In the genomic region with DNA sequence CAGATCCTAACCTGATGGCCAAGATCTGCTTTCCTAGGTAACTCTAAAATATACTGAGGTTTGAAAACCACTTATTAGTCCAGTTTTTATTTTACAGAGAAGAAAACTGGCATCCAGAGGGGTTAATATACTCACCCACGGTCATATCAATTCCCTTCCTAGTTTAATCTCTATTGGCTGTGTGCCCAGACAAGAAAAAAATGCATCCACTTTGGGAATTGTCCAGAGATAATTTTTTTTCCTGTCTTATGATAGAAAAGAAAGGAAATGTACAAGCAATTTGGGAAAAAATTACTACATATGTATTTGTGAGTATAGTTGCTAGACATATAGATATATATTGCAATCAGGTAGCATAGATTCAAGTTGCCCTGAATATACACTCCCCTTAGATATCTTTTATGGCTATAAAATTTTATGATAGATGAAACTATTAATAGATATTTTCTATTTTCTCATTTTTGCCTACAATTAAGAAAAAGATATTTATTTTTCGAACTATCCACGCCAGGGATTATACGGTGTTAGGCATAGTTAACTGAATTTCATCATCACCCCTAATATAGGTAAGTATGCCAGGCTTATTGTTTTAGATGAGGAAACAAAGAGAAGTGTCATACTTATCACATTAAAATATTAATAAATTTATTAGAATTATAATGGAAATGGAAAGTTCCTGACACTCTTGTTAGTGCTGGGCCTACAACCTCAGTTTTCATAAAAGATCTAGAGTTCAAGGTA, we compare ENCODE assay signal across 8 cellular contexts.
A peak's percentile ranks its signal among the peaks of the same experiment; 100 is the strongest.
DNase-seq lines count a peak whose midpoint lies in the region; ATAC-seq and TF ChIP-seq lines count a peak whose summit lies in the region.

No MANE protein-coding gene starts in this region.

- BruUV-seq in A673 (replicated peaks; lab: Mats Ljungman, UMichigan) = TSS peak; percentile 73

- no peak for TF ChIP-seq CTCF in A673 (conservative IDR thresholded peaks at IDR 0.05; ENCODE audit: low read depth, low read length)

- H3K4me1 Mint-ChIP-seq in activated CD8-positive, alpha-beta T cell treated with anti-CD3 and anti-CD28 coated beads, Interleukin-2, amount 10 ng/mL, durations not matched to agents 7 days and 5 days (ENCODE audit: low read depth) = peaks cover 31% of the 10 kb centered on the region

- POLR2A ChIA-PET in A673 (lab: Charles Lee; ENCODE audit: low non-redundant PET) = no interaction called here
- POLR2A ChIA-PET in activated CD8-positive, alpha-beta T cell treated with anti-CD3 and anti-CD28 coated beads, Interleukin-2, amount 10 ng/mL, durations not matched to agents 7 days and 5 days (lab: Charles Lee) = interaction anchor here (0.6 to 0.7 kb wide), 2 partner anchors 96 to 105 kb away, joined by 3 read pairs; no protein-coding TSS in a partner anchor

- H3K36me3 ChIP-seq in A673 (ENCODE audit: insufficient read depth, low read length, poor library complexity, severe bottlenecking) = no peaks in the 10 kb centered on the region

- peak overlapping the region; percentile 70 for H3K27ac Mint-ChIP-seq in activated CD8-positive, alpha-beta T cell treated with anti-CD3 and anti-CD28 coated beads, Interleukin-2, amount 10 ng/mL, durations not matched to agents 7 days and 5 days

- H3K4me3 Mint-ChIP-seq in activated CD8-positive, alpha-beta T cell treated with anti-CD3 and anti-CD28 coated beads, Interleukin-2, amount 10 ng/mL, durations not matched to agents 7 days and 5 days = peak overlapping the region; percentile 23

- no peaks in the 10 kb centered on the region for H3K27me3 ChIP-seq in A673 (replicated peaks; ENCODE audit: insufficient read depth, low read depth, low read length, poor library complexity)

- no peaks in the 10 kb centered on the region for H3K9me3 Mint-ChIP-seq in activated CD8-positive, alpha-beta T cell treated with anti-CD3 and anti-CD28 coated beads, Interleukin-2, amount 10 ng/mL, durations not matched to agents 7 days and 5 days (ENCODE audit: insufficient read depth)

- peak; percentile 6 for ATAC-seq in HG02678 (IDR thresholded peaks at IDR 0.05; ENCODE audit: unreplicated experiment)
- ATAC-seq in activated CD8-positive, alpha-beta T cell treated with anti-CD3 and anti-CD28 coated beads, Interleukin-2, amount 10 ng/mL, durations not matched to agents 7 days and 5 days = no peak
- peak; percentile 39 for ATAC-seq in left colon
- no peak for ATAC-seq in GM18505 (IDR thresholded peaks at IDR 0.05; ENCODE audit: unreplicated experiment)
- no peak for ATAC-seq in HG03469 (IDR thresholded peaks at IDR 0.05; ENCODE audit: unreplicated experiment)

- DNase-seq in A673 (ENCODE audit: low spot score) (peak; percentile 83), left colon (no peak), cerebellar nuclear complex (lab: John Stamatoyannopoulos, UW) (no peak), NCI-H187 (lab: John Stamatoyannopoulos, UW) (no peak)
- no peak for DNase-seq in activated CD8-positive, alpha-beta T cell treated with anti-CD3 and anti-CD28 coated beads, Interleukin-2, amount 10 ng/mL, durations not matched to agents 7 days and 5 days

- H3K4me3 ChIP-seq in A673 (ENCODE audit: low read depth, low read length, poor library complexity, severe bottlenecking) = no peak overlapping the region

- CTCF ChIA-PET in A673 (lab: Charles Lee) = no interaction called here
- CTCF ChIA-PET in activated CD8-positive, alpha-beta T cell treated with anti-CD3 and anti-CD28 coated beads, Interleukin-2, amount 10 ng/mL, durations not matched to agents 7 days and 5 days (lab: Charles Lee) = interaction anchor here (1.5 kb wide), 1 partner anchor 188 kb away, joined by 3 read pairs; no protein-coding TSS in a partner anchor

- H3K27ac ChIP-seq in A673 (ENCODE audit: low read depth, low read length, poor library complexity, severe bottlenecking) = peak overlapping the region; percentile 89

- H3K9me3 ChIP-seq in A673 (ENCODE audit: low read depth, low read length, poor library complexity, severe bottlenecking) = no peaks in the 10 kb centered on the region

- no peaks in the 10 kb centered on the region for H3K27me3 Mint-ChIP-seq in activated CD8-positive, alpha-beta T cell treated with anti-CD3 and anti-CD28 coated beads, Interleukin-2, amount 10 ng/mL, durations not matched to agents 7 days and 5 days (ENCODE audit: low read depth)

- TF ChIP-seq POLR2A in GM18505 (IDR thresholded peaks at IDR 0.05; ENCODE audit: borderline replicate concordance, extremely low read depth, insufficient read depth, insufficient read length) = no peak

- peaks cover 28% of the 10 kb centered on the region for H3K36me3 Mint-ChIP-seq in activated CD8-positive, alpha-beta T cell treated with anti-CD3 and anti-CD28 coated beads, Interleukin-2, amount 10 ng/mL, durations not matched to agents 7 days and 5 days (ENCODE audit: low read depth)

- intact Hi-C loops in A673 (cut with micrococcal nuclease; ENCODE audit: unreplicated experiment) (loop anchor here (5.0 kb wide), 2 partner anchors 41 to 101 kb away; a partner anchor contains a TSS), left colon (cut with DNase I, micrococcal nuclease) (loop anchor here in 1 of 2 donors (10.0 kb wide), 1 partner anchor 88 kb away; no protein-coding TSS in a partner anchor)

- peaks cover 37% of the 10 kb centered on the region for H3K4me1 ChIP-seq in A673 (ENCODE audit: insufficient read depth, low read length, poor library complexity, severe bottlenecking)

Comparison
In these comparisons a context has a peak if more than half of its experiments do, and no peak if none do; other contexts are left out.
1. ATAC-seq: peak in HG02678 (single experiment) and left colon (single experiment); none in activated CD8-positive, alpha-beta T cell treated with anti-CD3 and anti-CD28 coated beads, Interleukin-2, amount 10 ng/mL, durations not matched to agents 7 days and 5 days (single experiment), GM18505 (single experiment) and HG03469 (single experiment).